8 cellular contexts compared by ENCODE assay signal in genomic region chr12:108563135-108563803, GRCh38. TPM values are rescaled to one million over a fixed set of nuclear protein-coding genes. Genes with fewer than 3 reads are reported as not detected.
A peak's percentile ranks its signal among the peaks of the same experiment; 100 is the strongest.
DNase-seq lines count a peak whose midpoint lies in the region; ATAC-seq and TF ChIP-seq lines count a peak whose summit lies in the region.

No MANE protein-coding gene starts in this region.

- H3K27me3 ChIP-seq in adipocyte (replicated peaks; ENCODE audit: control insufficient read depth, insufficient read depth, low read length) (no peaks in the 10 kb centered on the region), upper lobe of right lung (no peaks in the 10 kb centered on the region)

- peaks cover 23% of the 10 kb centered on the region for H3K4me1 Mint-ChIP-seq in progenitor cell of endocrine pancreas (ENCODE audit: low read depth)

- peak overlapping the region; percentile 100 for H3K4me3 Mint-ChIP-seq in progenitor cell of endocrine pancreas (ENCODE audit: low read depth)

- ATAC-seq in HG02571 (IDR thresholded peaks at IDR 0.05; ENCODE audit: unreplicated experiment) (peak; percentile 32), left cardiac atrium (peak; percentile 50 to 63), upper lobe of right lung (peak; percentile 67)

- no peaks in the 10 kb centered on the region for H3K27me3 Mint-ChIP-seq in progenitor cell of endocrine pancreas

- H3K4me1 ChIP-seq in adipocyte (ENCODE audit: control insufficient read depth, insufficient read depth, low read length) (peaks cover 65% of the 10 kb centered on the region), upper lobe of right lung (peaks cover 49% of the 10 kb centered on the region)

- H3K4me3 ChIP-seq in adipocyte (ENCODE audit: low read length), result peak overlapping the region; percentile 96
- peak overlapping the region; percentile 90 for H3K4me3 ChIP-seq in upper lobe of right lung

- H3K36me3 ChIP-seq in adipocyte (ENCODE audit: control insufficient read depth, insufficient read depth, low read length, severe bottlenecking) (peaks cover 41% of the 10 kb centered on the region), upper lobe of right lung (peaks cover 47% of the 10 kb centered on the region)

- peaks cover 6% of the 10 kb centered on the region for H3K36me3 Mint-ChIP-seq in progenitor cell of endocrine pancreas (ENCODE audit: insufficient read depth)

- peak; percentile 88 for DNase-seq in ELF-1 (ENCODE audit: low read depth, low spot score)
- peak; percentile 79 for DNase-seq in NCI-H1436 (lab: John Stamatoyannopoulos, UW)
- peak; percentile 67 to 89 for DNase-seq in SW 1271 (lab: John Stamatoyannopoulos, UW)
- peak; percentile 97 for DNase-seq in adipocyte (ENCODE audit: low read depth)
- peak; percentile 90 for DNase-seq in left cardiac atrium
- DNase-seq in progenitor cell of endocrine pancreas (ENCODE audit: low spot score, unreplicated experiment), result peak; percentile 44
- peak; percentile 87 for DNase-seq in upper lobe of right lung

- no peaks in the 10 kb centered on the region for H3K9me3 Mint-ChIP-seq in progenitor cell of endocrine pancreas (ENCODE audit: low read depth)

- H3K27ac ChIP-seq in upper lobe of right lung, result peak overlapping the region; percentile 94

- H3K9ac ChIP-seq in adipocyte (ENCODE audit: low read length), result peak overlapping the region; percentile 99

- H3K9me3 ChIP-seq in adipocyte (ENCODE audit: control insufficient read depth, low read length) (no peaks in the 10 kb centered on the region), upper lobe of right lung (no peaks in the 10 kb centered on the region)

- peak overlapping the region; percentile 94 for H3K27ac Mint-ChIP-seq in progenitor cell of endocrine pancreas

- TF ChIP-seq CTCF in progenitor cell of endocrine pancreas (IDR thresholded peaks at IDR 0.05; ENCODE audit: unreplicated experiment), result peak; percentile 77
- peak; percentile 85 for TF ChIP-seq CTCF in upper lobe of right lung (IDR thresholded peaks at IDR 0.05)

- intact Hi-C loops in left cardiac atrium (cut with DNase I) (loop anchor here (1.0 to 10.0 kb wide), 4 partner anchors 55 to 532 kb away; partner anchors contain the start of genes ALKBH2 (in 2 of the 2), SSH1 (in 1 of the 2) and UNG (in 1 of the 2)), upper lobe of right lung (cut with DNase I) (loop anchor here (5.0 to 10.0 kb wide), 2 partner anchors 54 to 242 kb away; no protein-coding TSS in a partner anchor)

RNA-seq across cellular contexts. Expression of gene ISCU, which starts 0.9 kb away (rescaled TPM):
- 100 to 1,000 TPM; 241 to 261 TPM for total RNA-seq in left cardiac atrium
- 57.4 and 69.7 TPM in 2 replicates for total RNA-seq in progenitor cell of endocrine pancreas
- total RNA-seq in upper lobe of right lung, result 138 TPM

RNA-seq across cellular contexts. Expression of gene SART3, which starts 2.3 kb away (rescaled TPM):
- total RNA-seq in left cardiac atrium (10 to 100 TPM; 24.5 to 25.3 TPM), progenitor cell of endocrine pancreas (74.5 and 87.6 TPM in 2 replicates), upper lobe of right lung (44.8 TPM)

RNA-seq across cellular contexts. Expression of gene TMEM119, which starts 34.6 kb away (rescaled TPM):
- total RNA-seq in left cardiac atrium (1 to 10 TPM; 3.0 to 4.3 TPM), progenitor cell of endocrine pancreas (0.24 TPM in 1 of 2 replicates, not detected in the other), upper lobe of right lung (43.8 TPM)

RNA-seq across cellular contexts. Expression of gene FICD, which starts 48.2 kb away (rescaled TPM):
- total RNA-seq in left cardiac atrium (1 to 10 TPM; 4.6 to 6.3 TPM), progenitor cell of endocrine pancreas (3.6 and 3.7 TPM in 2 replicates), upper lobe of right lung (10.3 TPM)

Comparison
In these comparisons a context has a peak if more than half of its experiments do, and no peak if none do; other contexts are left out.
1. Peak in every context shown above with its lines: DNase-seq, ATAC-seq, H3K4me3 ChIP-seq and H3K27ac ChIP-seq.
2. DNase-seq: peak in every context shown above with its lines; median percentile 97 in adipocyte; 90 in left cardiac atrium; 88 in ELF-1; 87 in upper lobe of right lung; 79 in NCI-H1436; 78 in SW 1271; 44 in progenitor cell of endocrine pancreas.